Comparison of ENCODE assay signal across 34 cellular contexts in genomic region chr5:109601736-109602135, GRCh38.
"Had no signal": no experiment of that assay in that cellular context is flagged by ENCODE, and none has a peak within 500 bp of the region (broad histone marks: within the 10 kb centered on the region; RNA-seq: fewer than 3 reads in every experiment).

No MANE protein-coding gene starts in this region.

- H3K27me3 Mint-ChIP-seq: activated CD8-positive, alpha-beta T cell treated with anti-CD3 and anti-CD28 coated beads for 36 hours; activated naive CD4-positive, alpha-beta T cell treated with anti-CD3 and anti-CD28 coated beads, Interleukin-2, amount 50 U/mL, for 24 hours; activated naive CD8-positive, alpha-beta T cell treated with anti-CD3 and anti-CD28 coated beads for 36 hours; activated naive CD8-positive, alpha-beta T cell treated with anti-CD3 and anti-CD28 coated beads, Interleukin-2, amount 50 U/mL, for 24 hours had no signal

- H3K4me3 ChIP-seq: adrenal gland, body of pancreas, esophagus muscularis mucosa, gastrocnemius medialis, heart right ventricle had no signal

- FAIRE-seq: colon had no signal

- ATAC-seq: activated CD4-positive, CD25-positive, alpha-beta regulatory T cell treated with anti-CD3 and anti-CD28 coated beads, Interleukin-2, amount 50 U/mL, for 24 hours; activated CD8-positive, alpha-beta T cell treated with anti-CD3 and anti-CD28 coated beads for 36 hours; activated naive CD8-positive, alpha-beta T cell treated with anti-CD3 and anti-CD28 coated beads, Interleukin-2, amount 50 U/mL, for 24 hours; activated T-cell treated with anti-CD3 and anti-CD28 coated beads, Interleukin-2, amount 50 U/mL, for 4 hours; body of pancreas; effector memory CD8-positive, alpha-beta T cell; foreskin keratinocyte; gastrocnemius medialis; heart right ventricle; T-helper 17 cell had no signal

- H3K4me3 Mint-ChIP-seq: activated B cell treated with CpG ODN at 0.5 μM for 24 hours; activated CD8-positive, alpha-beta T cell treated with anti-CD3 and anti-CD28 coated beads for 36 hours; activated naive CD4-positive, alpha-beta T cell treated with anti-CD3 and anti-CD28 coated beads for 36 hours; activated naive CD4-positive, alpha-beta T cell treated with anti-CD3 and anti-CD28 coated beads, Interleukin-2, amount 50 U/mL, for 24 hours; activated naive CD8-positive, alpha-beta T cell treated with anti-CD3 and anti-CD28 coated beads for 36 hours; activated naive CD8-positive, alpha-beta T cell treated with anti-CD3 and anti-CD28 coated beads, Interleukin-2, amount 50 U/mL, for 24 hours; activated T-cell treated with anti-CD3 and anti-CD28 coated beads, Interleukin-2, amount 50 U/mL, for 4 hours; activated T-helper 1 cell treated with anti-CD3 and anti-CD28 coated beads, Interleukin-12 subunit alpha, Interleukin-12 subunit beta, Interleukin-2, Interleukin-4 antibody, amounts not matched to agents 30 ng/mL and 10 ng/mL and 1 ng/mL, durations not matched to agents 14 hours and 24 hours and 36 hours; effector memory CD8-positive, alpha-beta T cell; T-helper 17 cell; T-helper 2 cell treated with Interferon-gamma antibody and Interleukin-4, amounts not matched to agents 5 μg/mL and 100 μg/mL, for 36 hours had no signal

- H3K27ac Mint-ChIP-seq: activated B cell treated with CpG ODN at 0.5 μM for 24 hours; activated CD8-positive, alpha-beta T cell treated with anti-CD3 and anti-CD28 coated beads for 36 hours; activated naive CD4-positive, alpha-beta T cell treated with anti-CD3 and anti-CD28 coated beads for 36 hours; activated naive CD4-positive, alpha-beta T cell treated with anti-CD3 and anti-CD28 coated beads, Interleukin-2, amount 50 U/mL, for 24 hours; activated naive CD8-positive, alpha-beta T cell treated with anti-CD3 and anti-CD28 coated beads for 36 hours; activated naive CD8-positive, alpha-beta T cell treated with anti-CD3 and anti-CD28 coated beads, Interleukin-2, amount 50 U/mL, for 24 hours; activated T-helper 1 cell treated with anti-CD3 and anti-CD28 coated beads, Interleukin-12 subunit alpha, Interleukin-12 subunit beta, Interleukin-2, Interleukin-4 antibody, amounts not matched to agents 30 ng/mL and 10 ng/mL and 1 ng/mL, durations not matched to agents 14 hours and 24 hours and 36 hours; activated T-helper 2 cell treated with anti-CD3 and anti-CD28 coated beads, Interferon-gamma antibody, Interleukin-2, Interleukin-4, amounts not matched to agents 10 μg/mL and 5 μg/mL and 100 μg/mL, durations not matched to agents 14 hours and 24 hours and 36 hours; effector memory CD8-positive, alpha-beta T cell; T-helper 17 cell; T-helper 2 cell treated with Interferon-gamma antibody and Interleukin-4, amounts not matched to agents 5 μg/mL and 100 μg/mL, for 36 hours had no signal

- H3K27me3 ChIP-seq: adrenal gland, body of pancreas, esophagus muscularis mucosa, foreskin keratinocyte, gastrocnemius medialis had no signal

- DNase-seq: activated B cell treated with CpG ODN at 0.5 μM for 24 hours; activated CD4-positive, alpha-beta T cell treated with anti-CD3 and anti-CD28 coated beads for 48 hours; activated CD4-positive, alpha-beta T cell treated with anti-CD3 and anti-CD28 coated beads, Interleukin-2, amount 50 U/mL, for 1 hour; activated CD4-positive, alpha-beta T cell treated with anti-CD3 and anti-CD28 coated beads, Interleukin-2, amount 50 U/mL, for 48 hours; activated CD8-positive, alpha-beta memory T cell treated with anti-CD3 and anti-CD28 coated beads for 24 hours; activated CD8-positive, alpha-beta T cell treated with anti-CD3 and anti-CD28 coated beads for 36 hours; activated effector memory CD4-positive, alpha-beta T cell treated with anti-CD3 and anti-CD28 coated beads, Interleukin-2, amount 50 U/mL, for 16 hours; activated naive CD4-positive, alpha-beta T cell treated with anti-CD3 and anti-CD28 coated beads for 36 hours; activated naive CD8-positive, alpha-beta T cell treated with anti-CD3 and anti-CD28 coated beads for 36 hours; activated naive CD8-positive, alpha-beta T cell treated with anti-CD3 and anti-CD28 coated beads, Interleukin-2, amount 50 U/mL, for 24 hours; activated T-cell treated with anti-CD3 and anti-CD28 coated beads, Interleukin-2, amount 50 U/mL, for 4 hours; adrenal gland; amygdala; aorta; body of pancreas; caudate nucleus; cortex of kidney; dermis blood vessel endothelial cell; effector CD4-positive, alpha-beta T cell; effector memory CD8-positive, alpha-beta T cell; erythroblast; foreskin keratinocyte; gastrocnemius medialis; heart right ventricle; T-helper 17 cell; T1000; WERI-Rb-1 had no signal

- H3K36me3 Mint-ChIP-seq: activated naive CD4-positive, alpha-beta T cell treated with anti-CD3 and anti-CD28 coated beads, Interleukin-2, amount 50 U/mL, for 24 hours; activated naive CD8-positive, alpha-beta T cell treated with anti-CD3 and anti-CD28 coated beads for 36 hours had no signal

- H3K36me3 ChIP-seq: adrenal gland, esophagus muscularis mucosa, gastrocnemius medialis, heart right ventricle, WERI-Rb-1 had no signal

- H3K4me1 Mint-ChIP-seq: activated B cell treated with CpG ODN at 0.5 μM for 24 hours; activated naive CD4-positive, alpha-beta T cell treated with anti-CD3 and anti-CD28 coated beads, Interleukin-2, amount 50 U/mL, for 24 hours; activated naive CD8-positive, alpha-beta T cell treated with anti-CD3 and anti-CD28 coated beads for 36 hours; activated naive CD8-positive, alpha-beta T cell treated with anti-CD3 and anti-CD28 coated beads, Interleukin-2, amount 50 U/mL, for 24 hours; T-helper 17 cell had no signal

- H3K27ac ChIP-seq: adrenal gland, body of pancreas, esophagus muscularis mucosa, foreskin keratinocyte, gastrocnemius medialis, heart right ventricle, WERI-Rb-1 had no signal

- H3K4me1 ChIP-seq: adrenal gland, body of pancreas, esophagus muscularis mucosa, foreskin keratinocyte, gastrocnemius medialis, heart right ventricle had no signal

- H3K9me3 ChIP-seq: adrenal gland, body of pancreas, esophagus muscularis mucosa, gastrocnemius medialis, heart right ventricle had no signal

- H3K9me3 Mint-ChIP-seq: activated B cell treated with CpG ODN at 0.5 μM for 24 hours; activated CD8-positive, alpha-beta T cell treated with anti-CD3 and anti-CD28 coated beads for 36 hours; activated naive CD4-positive, alpha-beta T cell treated with anti-CD3 and anti-CD28 coated beads for 36 hours; activated naive CD4-positive, alpha-beta T cell treated with anti-CD3 and anti-CD28 coated beads, Interleukin-2, amount 50 U/mL, for 24 hours; activated naive CD8-positive, alpha-beta T cell treated with anti-CD3 and anti-CD28 coated beads for 36 hours; activated naive CD8-positive, alpha-beta T cell treated with anti-CD3 and anti-CD28 coated beads, Interleukin-2, amount 50 U/mL, for 24 hours; activated T-cell treated with anti-CD3 and anti-CD28 coated beads, Interleukin-2, amount 50 U/mL, for 4 hours; activated T-helper 1 cell treated with anti-CD3 and anti-CD28 coated beads, Interleukin-12 subunit alpha, Interleukin-12 subunit beta, Interleukin-2, Interleukin-4 antibody, amounts not matched to agents 30 ng/mL and 10 ng/mL and 1 ng/mL, durations not matched to agents 14 hours and 24 hours and 36 hours; activated T-helper 2 cell treated with anti-CD3 and anti-CD28 coated beads, Interferon-gamma antibody, Interleukin-2, Interleukin-4, amounts not matched to agents 10 μg/mL and 5 μg/mL and 100 μg/mL, durations not matched to agents 14 hours and 24 hours and 36 hours; effector memory CD8-positive, alpha-beta T cell; T-helper 2 cell treated with Interferon-gamma antibody and Interleukin-4, amounts not matched to agents 5 μg/mL and 100 μg/mL, for 36 hours had no signal
